9 cellular contexts compared by ENCODE assay signal in genomic region chr9:137095664-137096517, GRCh38. TPM values are rescaled to one million over a fixed set of nuclear protein-coding genes. Genes with fewer than 3 reads are reported as not detected.
DNase-seq lines count a peak whose midpoint lies in the region; ATAC-seq and TF ChIP-seq lines count a peak whose summit lies in the region.
"Had no signal": no experiment of that assay in that cellular context is flagged by ENCODE, and none has a peak within 500 bp of the region (broad histone marks: within the 10 kb centered on the region; RNA-seq: fewer than 3 reads in every experiment).

No MANE protein-coding gene starts in this region.

- peak overlapping the region; percentile 86 for H3K4me3 Mint-ChIP-seq in natural killer cell

- intact Hi-C loops in natural killer cell (cut with micrococcal nuclease), result no loop called here

- H3K36me3 ChIP-seq in BJ (ENCODE audit: control insufficient read depth, insufficient read depth, low read length), result peaks cover 32% of the 10 kb centered on the region

- H3K4me1 Mint-ChIP-seq in natural killer cell, result peaks cover 9 to 14% of the 10 kb centered on the region in 2 donors

- ATAC-seq in GM19452 (IDR thresholded peaks at IDR 0.05; ENCODE audit: unreplicated experiment) (peak; percentile 61), natural killer cell (peak; percentile 94 to 96 (median 95))

- CTCF ChIA-PET in BJ (lab: Yijun Ruan, JAX), result interaction anchor here (1.0 to 1.2 kb wide), 2 partner anchors 9 to 131 kb away, joined by 5 to 7 read pairs; partner anchors contain the start of genes MAN1B1 and RNF224

- no peaks in the 10 kb centered on the region for H3K36me3 Mint-ChIP-seq in natural killer cell

- DNase-seq in BJ (ENCODE audit: low read depth) (no peak), activated T-cell treated with anti-CD3 and anti-CD28 coated beads for 1 hour (ENCODE audit: low read depth) (peak; percentile 80), natural killer cell (peak; percentile 73), DMS114 treated with DMSO at 0.1 percent for 48 hours (lab: John Stamatoyannopoulos, UW; ENCODE audit: unreplicated experiment) (no peak), GOT3 (lab: John Stamatoyannopoulos, UW) (no peak), NCI-H526 treated with DMSO at 0.1 percent for 48 hours (lab: John Stamatoyannopoulos, UW) (no peak)
- peak; percentile 91 for DNase-seq in Jurkat, Clone E6-1 (ENCODE audit: low read depth, low spot score)

- no peaks in the 10 kb centered on the region for H3K27me3 Mint-ChIP-seq in natural killer cell (ENCODE audit: low read depth in 2 of 2)

- POLR2A ChIA-PET in BJ (lab: Charles Lee), result no interaction called here

- no peaks in the 10 kb centered on the region for H3K9me3 Mint-ChIP-seq in natural killer cell

- H3K4me3 ChIP-seq in BJ (ENCODE audit: low read depth, low read length), result no peak overlapping the region
- H3K4me3 ChIP-seq in Jurkat, Clone E6-1 (ENCODE audit: low read length), result peak overlapping the region; percentile 51

- peak overlapping the region; percentile 93 to 97 for H3K27ac Mint-ChIP-seq in natural killer cell

- TF ChIP-seq CTCF in BJ (IDR thresholded peaks at IDR 0.05; ENCODE audit: insufficient read depth, low read depth, low read length) (peak; percentile 18; the same call in 1 of the 2 replicates), natural killer cell (IDR thresholded peaks at IDR 0.05) (peak; percentile 54)

- no peaks in the 10 kb centered on the region for H3K27me3 ChIP-seq in BJ (ENCODE audit: control insufficient read depth, insufficient read depth, low read length)

RNA-seq across cellular contexts. Expression of gene MAN1B1, which starts 9.1 kb away (rescaled TPM):
- polyA plus RNA-seq in BJ (2011; rRNA removed), result 53.0 and 80.0 TPM in 2 replicates
- 37.3 and 50.3 TPM in 2 replicates for polyA minus RNA-seq in BJ (2011; rRNA and poly(A)+ RNA removed)
- 37.9 TPM for polyA plus RNA-seq in Jurkat, Clone E6-1 (2012; ENCODE audit: insufficient read depth, insufficient read length)
- 10 to 100 TPM; 75.1 to 99.4 (median 80.4) TPM for total RNA-seq in natural killer cell

RNA-seq across cellular contexts. Expression of gene UAP1L1, which starts 18.6 kb away (rescaled TPM):
- 2.8 and 5.6 TPM in 2 replicates for polyA plus RNA-seq in BJ (2011; rRNA removed)
- 2.6 and 3.0 TPM in 2 replicates for polyA minus RNA-seq in BJ (2011; rRNA and poly(A)+ RNA removed)
- 11.5 TPM for polyA plus RNA-seq in Jurkat, Clone E6-1 (2012; ENCODE audit: insufficient read depth, insufficient read length)
- total RNA-seq in natural killer cell, result 10 to 100 TPM; 10.5 to 25.8 (median 19.3) TPM

RNA-seq across cellular contexts. Expression of gene DPP7, which starts 18.6 kb away (rescaled TPM):
- polyA plus RNA-seq in BJ (2011; rRNA removed), result 66.7 and 94.4 TPM in 2 replicates
- polyA minus RNA-seq in BJ (2011; rRNA and poly(A)+ RNA removed), result 35.7 and 70.8 TPM in 2 replicates
- 239 TPM for polyA plus RNA-seq in Jurkat, Clone E6-1 (2012; ENCODE audit: insufficient read depth, insufficient read length)
- 100 to 1,000 TPM; 233 to 264 (median 251) TPM for total RNA-seq in natural killer cell

RNA-seq across cellular contexts. Expression of gene SAPCD2, which starts 25.5 kb away (rescaled TPM):
- 5.1 and 8.6 TPM in 2 replicates for polyA plus RNA-seq in BJ (2011; rRNA removed)
- polyA minus RNA-seq in BJ (2011; rRNA and poly(A)+ RNA removed), result 3.0 and 3.2 TPM in 2 replicates
- 38.7 TPM for polyA plus RNA-seq in Jurkat, Clone E6-1 (2012; ENCODE audit: insufficient read depth, insufficient read length)
- total RNA-seq in natural killer cell, result 1 to 10 TPM in 2 of 3 donors, under 1 TPM in 1; 0.59 to 2.6 (median 1.0) TPM

RNA-seq across cellular contexts. Expression of gene ENTPD2, which starts 42.0 kb away (rescaled TPM):
- not detected in 2 replicates for polyA plus RNA-seq in BJ (2011; rRNA removed)
- not detected in 2 replicates for polyA minus RNA-seq in BJ (2011; rRNA and poly(A)+ RNA removed)
- polyA plus RNA-seq in Jurkat, Clone E6-1 (2012; ENCODE audit: insufficient read depth, insufficient read length), result not detected
- not detected for total RNA-seq in natural killer cell
- total RNA-seq: epithelial cell of proximal tubule had no signal

Comparison
In these comparisons a context has a peak if more than half of its experiments do, and no peak if none do; other contexts are left out.
1. DNase-seq: peak in Jurkat, Clone E6-1 (single experiment), activated T-cell treated with anti-CD3 and anti-CD28 coated beads for 1 hour (single experiment) and natural killer cell (single experiment); none in BJ (single experiment), DMS114 treated with DMSO at 0.1 percent for 48 hours (single experiment), GOT3 (single experiment) and NCI-H526 treated with DMSO at 0.1 percent for 48 hours (single experiment).